1 cellular context compared by ENCODE assay signal in the genomic region with DNA sequence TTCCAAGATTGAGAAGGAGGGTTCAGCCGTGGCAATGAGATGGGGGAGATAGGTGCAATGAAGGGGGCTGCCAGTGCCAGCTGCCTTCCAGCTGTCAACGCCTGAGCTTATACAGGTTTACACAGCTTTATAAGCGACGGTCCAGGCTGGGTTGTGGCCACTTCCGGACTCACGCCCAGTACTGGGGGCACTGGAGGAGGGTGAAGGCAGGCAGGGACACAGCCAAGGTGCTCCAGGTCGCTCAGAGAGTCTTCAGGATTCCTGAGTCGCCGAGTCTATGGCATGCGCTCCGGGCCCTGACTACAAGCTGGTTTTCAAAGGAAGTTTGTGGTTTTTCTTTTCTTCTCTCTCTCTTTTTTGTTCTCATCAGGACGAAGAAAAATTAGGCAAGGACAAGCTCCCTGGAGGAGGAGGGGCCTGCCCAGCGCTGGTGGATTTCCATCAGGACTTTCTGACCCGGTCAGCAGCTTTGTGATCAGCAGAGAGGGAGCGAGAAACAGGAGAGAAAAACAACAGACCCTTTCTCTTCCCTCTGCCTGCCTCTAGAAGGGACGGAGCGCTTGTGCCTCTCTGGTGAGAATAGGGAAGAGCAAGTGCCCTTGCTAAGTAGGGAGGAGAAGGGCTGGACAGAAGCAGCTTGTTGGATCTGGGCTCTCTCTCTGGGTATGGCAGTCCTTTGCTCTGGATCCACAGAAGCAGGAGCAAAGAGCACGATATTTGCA.
A peak's percentile ranks its signal among the peaks of the same experiment; 100 is the strongest.
TF ChIP-seq lines count a peak whose summit lies in the region.

A gene with protein sequence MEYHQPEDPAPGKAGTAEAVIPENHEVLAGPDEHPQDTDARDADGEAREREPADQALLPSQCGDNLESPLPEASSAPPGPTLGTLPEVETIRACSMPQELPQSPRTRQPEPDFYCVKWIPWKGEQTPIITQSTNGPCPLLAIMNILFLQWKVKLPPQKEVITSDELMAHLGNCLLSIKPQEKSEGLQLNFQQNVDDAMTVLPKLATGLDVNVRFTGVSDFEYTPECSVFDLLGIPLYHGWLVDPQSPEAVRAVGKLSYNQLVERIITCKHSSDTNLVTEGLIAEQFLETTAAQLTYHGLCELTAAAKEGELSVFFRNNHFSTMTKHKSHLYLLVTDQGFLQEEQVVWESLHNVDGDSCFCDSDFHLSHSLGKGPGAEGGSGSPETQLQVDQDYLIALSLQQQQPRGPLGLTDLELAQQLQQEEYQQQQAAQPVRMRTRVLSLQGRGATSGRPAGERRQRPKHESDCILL (minus strand): TSS at position 572 of the 722 bp plus-strand sequence. CDS start 4,285 bp downstream, outside the sequence.

TF ChIP-seq in K562, 482 proteins besides CTCF, POLR2A, EP300 and RAD21 (continued from another document and continues in another):
- TF ChIP-seq, protein P1, sequence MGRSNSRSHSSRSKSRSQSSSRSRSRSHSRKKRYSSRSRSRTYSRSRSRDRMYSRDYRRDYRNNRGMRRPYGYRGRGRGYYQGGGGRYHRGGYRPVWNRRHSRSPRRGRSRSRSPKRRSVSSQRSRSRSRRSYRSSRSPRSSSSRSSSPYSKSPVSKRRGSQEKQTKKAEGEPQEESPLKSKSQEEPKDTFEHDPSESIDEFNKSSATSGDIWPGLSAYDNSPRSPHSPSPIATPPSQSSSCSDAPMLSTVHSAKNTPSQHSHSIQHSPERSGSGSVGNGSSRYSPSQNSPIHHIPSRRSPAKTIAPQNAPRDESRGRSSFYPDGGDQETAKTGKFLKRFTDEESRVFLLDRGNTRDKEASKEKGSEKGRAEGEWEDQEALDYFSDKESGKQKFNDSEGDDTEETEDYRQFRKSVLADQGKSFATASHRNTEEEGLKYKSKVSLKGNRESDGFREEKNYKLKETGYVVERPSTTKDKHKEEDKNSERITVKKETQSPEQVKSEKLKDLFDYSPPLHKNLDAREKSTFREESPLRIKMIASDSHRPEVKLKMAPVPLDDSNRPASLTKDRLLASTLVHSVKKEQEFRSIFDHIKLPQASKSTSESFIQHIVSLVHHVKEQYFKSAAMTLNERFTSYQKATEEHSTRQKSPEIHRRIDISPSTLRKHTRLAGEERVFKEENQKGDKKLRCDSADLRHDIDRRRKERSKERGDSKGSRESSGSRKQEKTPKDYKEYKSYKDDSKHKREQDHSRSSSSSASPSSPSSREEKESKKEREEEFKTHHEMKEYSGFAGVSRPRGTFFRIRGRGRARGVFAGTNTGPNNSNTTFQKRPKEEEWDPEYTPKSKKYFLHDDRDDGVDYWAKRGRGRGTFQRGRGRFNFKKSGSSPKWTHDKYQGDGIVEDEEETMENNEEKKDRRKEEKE (IDR thresholded peaks at IDR 0.05; ENCODE audit: borderline replicate concordance in 1 of 2, control insufficient read depth in 1 of 2, low read depth in 2 of 2, low read length in 1 of 2): no peak
- TF ChIP-seq ZNF217 (CRISPR knock-in tag; IDR thresholded peaks at IDR 0.05) (no peak), POLR3G (IDR thresholded peaks at IDR 0.05; ENCODE audit: extremely low read depth, insufficient read length, insufficient replicate concordance) (no peak), ZNF124 (CRISPR knock-in tag; IDR thresholded peaks at IDR 0.05) (no peak), HMG20A (CRISPR knock-in tag; conservative IDR thresholded peaks at IDR 0.05) (no peak), JUN (IDR thresholded peaks at IDR 0.05; ENCODE audit: borderline replicate concordance, low read depth, low read length) (no peak), JUN (CRISPR knock-in tag; IDR thresholded peaks at IDR 0.05; ENCODE audit: borderline replicate concordance) (no peak), ETV5 (CRISPR knock-in tag; IDR thresholded peaks at IDR 0.05; ENCODE audit: low read depth) (0 out of 2 replicates have a peak, but pooled peaks have one; percentile 50), MED1 (CRISPR knock-in tag; IDR thresholded peaks at IDR 0.05; ENCODE audit: borderline replicate concordance) (no peak), ZNF184 (CRISPR knock-in tag; IDR thresholded peaks at IDR 0.05) (no peak), HNRNPH1 (optimal IDR thresholded peaks at IDR 0.05; ENCODE audit: low read depth, low read length) (no peak), NR2F6 (CRISPR knock-in tag; IDR thresholded peaks at IDR 0.05) (no peak), MAFK (IDR thresholded peaks at IDR 0.05; ENCODE audit: low read length) (no peak), RBM14 (IDR thresholded peaks at IDR 0.05; ENCODE audit: borderline replicate concordance, insufficient read depth, low read depth, low read length) (no peak), HNRNPLL (IDR thresholded peaks at IDR 0.05; ENCODE audit: low read depth, low read length, poor library complexity, severe bottlenecking) (no peak), YY1 (IDR thresholded peaks at IDR 0.05; ENCODE audit: borderline replicate concordance in 1 of 3, control insufficient read depth in 1 of 3, extremely low read depth in 1 of 3, insufficient read depth in 3 of 3, insufficient read length in 1 of 3, insufficient replicate concordance in 2 of 3, low read depth in 1 of 3, low read length in 2 of 3) (peak in 2 of 3 experiments; percentile 27 to 41), PHF21A (IDR thresholded peaks at IDR 0.05; ENCODE audit: borderline replicate concordance, low read depth) (no peak), E2F3 (CRISPR knock-in tag; IDR thresholded peaks at IDR 0.05) (no peak), NR4A1 (CRISPR knock-in tag; IDR thresholded peaks at IDR 0.05) (no peak), NR4A1 (tag; IDR thresholded peaks at IDR 0.05) (no peak), SPI1 (IDR thresholded peaks at IDR 0.05; ENCODE audit: borderline replicate concordance, low read depth, low read length) (peak; percentile 88), MEF2A (IDR thresholded peaks at IDR 0.05; ENCODE audit: control insufficient read depth, low read depth, low read length) (no peak), ETV1 (tag; conservative IDR thresholded peaks at IDR 0.05; ENCODE audit: low read depth) (peak; percentile 47; the same call in 1 of the 2 replicates), FOXK1 (CRISPR knock-in tag; IDR thresholded peaks at IDR 0.05; ENCODE audit: borderline replicate concordance) (no peak), ZKSCAN3 (CRISPR knock-in tag; IDR thresholded peaks at IDR 0.05) (no peak), PCBP1 (IDR thresholded peaks at IDR 0.05; ENCODE audit: low read depth, low read length, poor library complexity, severe bottlenecking) (no peak), ZNF274 (IDR thresholded peaks at IDR 0.05; ENCODE audit: borderline replicate concordance, low read depth, low read length) (no peak), XRCC4 (IDR thresholded peaks at IDR 0.05; ENCODE audit: extremely low read depth, insufficient read depth, insufficient read length) (no peak), BDP1 (IDR thresholded peaks at IDR 0.05; ENCODE audit: insufficient read depth, insufficient read length) (no peak), ARID1B (IDR thresholded peaks at IDR 0.05) (no peak)
- TF ChIP-seq, protein P2, sequence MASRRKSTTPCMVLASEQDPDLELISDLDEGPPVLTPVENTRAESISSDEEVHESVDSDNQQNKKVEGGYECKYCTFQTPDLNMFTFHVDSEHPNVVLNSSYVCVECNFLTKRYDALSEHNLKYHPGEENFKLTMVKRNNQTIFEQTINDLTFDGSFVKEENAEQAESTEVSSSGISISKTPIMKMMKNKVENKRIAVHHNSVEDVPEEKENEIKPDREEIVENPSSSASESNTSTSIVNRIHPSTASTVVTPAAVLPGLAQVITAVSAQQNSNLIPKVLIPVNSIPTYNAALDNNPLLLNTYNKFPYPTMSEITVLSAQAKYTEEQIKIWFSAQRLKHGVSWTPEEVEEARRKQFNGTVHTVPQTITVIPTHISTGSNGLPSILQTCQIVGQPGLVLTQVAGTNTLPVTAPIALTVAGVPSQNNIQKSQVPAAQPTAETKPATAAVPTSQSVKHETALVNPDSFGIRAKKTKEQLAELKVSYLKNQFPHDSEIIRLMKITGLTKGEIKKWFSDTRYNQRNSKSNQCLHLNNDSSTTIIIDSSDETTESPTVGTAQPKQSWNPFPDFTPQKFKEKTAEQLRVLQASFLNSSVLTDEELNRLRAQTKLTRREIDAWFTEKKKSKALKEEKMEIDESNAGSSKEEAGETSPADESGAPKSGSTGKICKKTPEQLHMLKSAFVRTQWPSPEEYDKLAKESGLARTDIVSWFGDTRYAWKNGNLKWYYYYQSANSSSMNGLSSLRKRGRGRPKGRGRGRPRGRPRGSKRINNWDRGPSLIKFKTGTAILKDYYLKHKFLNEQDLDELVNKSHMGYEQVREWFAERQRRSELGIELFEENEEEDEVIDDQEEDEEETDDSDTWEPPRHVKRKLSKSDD (conservative IDR thresholded peaks at IDR 0.05; ENCODE audit: low read length): no peak
- TF ChIP-seq, protein P3, sequence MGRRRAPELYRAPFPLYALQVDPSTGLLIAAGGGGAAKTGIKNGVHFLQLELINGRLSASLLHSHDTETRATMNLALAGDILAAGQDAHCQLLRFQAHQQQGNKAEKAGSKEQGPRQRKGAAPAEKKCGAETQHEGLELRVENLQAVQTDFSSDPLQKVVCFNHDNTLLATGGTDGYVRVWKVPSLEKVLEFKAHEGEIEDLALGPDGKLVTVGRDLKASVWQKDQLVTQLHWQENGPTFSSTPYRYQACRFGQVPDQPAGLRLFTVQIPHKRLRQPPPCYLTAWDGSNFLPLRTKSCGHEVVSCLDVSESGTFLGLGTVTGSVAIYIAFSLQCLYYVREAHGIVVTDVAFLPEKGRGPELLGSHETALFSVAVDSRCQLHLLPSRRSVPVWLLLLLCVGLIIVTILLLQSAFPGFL (CRISPR knock-in tag; IDR thresholded peaks at IDR 0.05): no peak
- TF ChIP-seq, protein P4, sequence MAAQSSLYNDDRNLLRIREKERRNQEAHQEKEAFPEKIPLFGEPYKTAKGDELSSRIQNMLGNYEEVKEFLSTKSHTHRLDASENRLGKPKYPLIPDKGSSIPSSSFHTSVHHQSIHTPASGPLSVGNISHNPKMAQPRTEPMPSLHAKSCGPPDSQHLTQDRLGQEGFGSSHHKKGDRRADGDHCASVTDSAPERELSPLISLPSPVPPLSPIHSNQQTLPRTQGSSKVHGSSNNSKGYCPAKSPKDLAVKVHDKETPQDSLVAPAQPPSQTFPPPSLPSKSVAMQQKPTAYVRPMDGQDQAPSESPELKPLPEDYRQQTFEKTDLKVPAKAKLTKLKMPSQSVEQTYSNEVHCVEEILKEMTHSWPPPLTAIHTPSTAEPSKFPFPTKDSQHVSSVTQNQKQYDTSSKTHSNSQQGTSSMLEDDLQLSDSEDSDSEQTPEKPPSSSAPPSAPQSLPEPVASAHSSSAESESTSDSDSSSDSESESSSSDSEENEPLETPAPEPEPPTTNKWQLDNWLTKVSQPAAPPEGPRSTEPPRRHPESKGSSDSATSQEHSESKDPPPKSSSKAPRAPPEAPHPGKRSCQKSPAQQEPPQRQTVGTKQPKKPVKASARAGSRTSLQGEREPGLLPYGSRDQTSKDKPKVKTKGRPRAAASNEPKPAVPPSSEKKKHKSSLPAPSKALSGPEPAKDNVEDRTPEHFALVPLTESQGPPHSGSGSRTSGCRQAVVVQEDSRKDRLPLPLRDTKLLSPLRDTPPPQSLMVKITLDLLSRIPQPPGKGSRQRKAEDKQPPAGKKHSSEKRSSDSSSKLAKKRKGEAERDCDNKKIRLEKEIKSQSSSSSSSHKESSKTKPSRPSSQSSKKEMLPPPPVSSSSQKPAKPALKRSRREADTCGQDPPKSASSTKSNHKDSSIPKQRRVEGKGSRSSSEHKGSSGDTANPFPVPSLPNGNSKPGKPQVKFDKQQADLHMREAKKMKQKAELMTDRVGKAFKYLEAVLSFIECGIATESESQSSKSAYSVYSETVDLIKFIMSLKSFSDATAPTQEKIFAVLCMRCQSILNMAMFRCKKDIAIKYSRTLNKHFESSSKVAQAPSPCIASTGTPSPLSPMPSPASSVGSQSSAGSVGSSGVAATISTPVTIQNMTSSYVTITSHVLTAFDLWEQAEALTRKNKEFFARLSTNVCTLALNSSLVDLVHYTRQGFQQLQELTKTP (IDR thresholded peaks at IDR 0.05; ENCODE audit: low read depth in 1 of 2, partially characterized antibody in 2 of 2): peak in 1 of 2 experiments; percentile 27
- TF ChIP-seq, protein P5, sequence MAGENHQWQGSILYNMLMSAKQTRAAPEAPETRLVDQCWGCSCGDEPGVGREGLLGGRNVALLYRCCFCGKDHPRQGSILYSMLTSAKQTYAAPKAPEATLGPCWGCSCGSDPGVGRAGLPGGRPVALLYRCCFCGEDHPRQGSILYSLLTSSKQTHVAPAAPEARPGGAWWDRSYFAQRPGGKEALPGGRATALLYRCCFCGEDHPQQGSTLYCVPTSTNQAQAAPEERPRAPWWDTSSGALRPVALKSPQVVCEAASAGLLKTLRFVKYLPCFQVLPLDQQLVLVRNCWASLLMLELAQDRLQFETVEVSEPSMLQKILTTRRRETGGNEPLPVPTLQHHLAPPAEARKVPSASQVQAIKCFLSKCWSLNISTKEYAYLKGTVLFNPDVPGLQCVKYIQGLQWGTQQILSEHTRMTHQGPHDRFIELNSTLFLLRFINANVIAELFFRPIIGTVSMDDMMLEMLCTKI (IDR thresholded peaks at IDR 0.05; ENCODE audit: partially characterized antibody): no peak
- TF ChIP-seq, protein P6, sequence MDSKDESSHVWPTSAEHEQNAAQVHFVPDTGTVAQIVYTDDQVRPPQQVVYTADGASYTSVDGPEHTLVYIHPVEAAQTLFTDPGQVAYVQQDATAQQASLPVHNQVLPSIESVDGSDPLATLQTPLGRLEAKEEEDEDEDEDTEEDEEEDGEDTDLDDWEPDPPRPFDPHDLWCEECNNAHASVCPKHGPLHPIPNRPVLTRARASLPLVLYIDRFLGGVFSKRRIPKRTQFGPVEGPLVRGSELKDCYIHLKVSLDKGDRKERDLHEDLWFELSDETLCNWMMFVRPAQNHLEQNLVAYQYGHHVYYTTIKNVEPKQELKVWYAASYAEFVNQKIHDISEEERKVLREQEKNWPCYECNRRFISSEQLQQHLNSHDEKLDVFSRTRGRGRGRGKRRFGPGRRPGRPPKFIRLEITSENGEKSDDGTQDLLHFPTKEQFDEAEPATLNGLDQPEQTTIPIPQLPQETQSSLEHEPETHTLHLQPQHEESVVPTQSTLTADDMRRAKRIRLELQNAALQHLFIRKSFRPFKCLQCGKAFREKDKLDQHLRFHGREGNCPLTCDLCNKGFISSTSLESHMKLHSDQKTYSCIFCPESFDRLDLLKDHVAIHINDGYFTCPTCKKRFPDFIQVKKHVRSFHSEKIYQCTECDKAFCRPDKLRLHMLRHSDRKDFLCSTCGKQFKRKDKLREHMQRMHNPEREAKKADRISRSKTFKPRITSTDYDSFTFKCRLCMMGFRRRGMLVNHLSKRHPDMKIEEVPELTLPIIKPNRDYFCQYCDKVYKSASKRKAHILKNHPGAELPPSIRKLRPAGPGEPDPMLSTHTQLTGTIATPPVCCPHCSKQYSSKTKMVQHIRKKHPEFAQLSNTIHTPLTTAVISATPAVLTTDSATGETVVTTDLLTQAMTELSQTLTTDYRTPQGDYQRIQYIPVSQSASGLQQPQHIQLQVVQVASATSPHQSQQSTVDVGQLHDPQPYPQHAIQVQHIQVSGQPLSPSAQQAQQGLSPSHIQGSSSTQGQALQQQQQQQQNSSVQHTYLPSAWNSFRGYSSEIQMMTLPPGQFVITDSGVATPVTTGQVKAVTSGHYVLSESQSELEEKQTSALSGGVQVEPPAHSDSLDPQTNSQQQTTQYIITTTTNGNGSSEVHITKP (IDR thresholded peaks at IDR 0.05; ENCODE audit: partially characterized antibody): no peak
